Comparison of ENCODE assay signal across 14 cellular contexts in genomic region chr4:4637710-4638109, GRCh38.
DNase-seq lines count a peak whose midpoint lies in the region; ATAC-seq and TF ChIP-seq lines count a peak whose summit lies in the region.
"Had no signal": no experiment of that assay in that cellular context is flagged by ENCODE, and none has a peak within 500 bp of the region (broad histone marks: within the 10 kb centered on the region; RNA-seq: fewer than 3 reads in every experiment).

No MANE protein-coding gene starts in this region.

- TF ChIP-seq POLR2A in ovary (IDR thresholded peaks at IDR 0.05) = no peak

- no peak overlapping the region for H3K27ac ChIP-seq in epithelial cell of prostate
- no peak overlapping the region for H3K27ac ChIP-seq in psoas muscle
- H3K27ac ChIP-seq in ovary = no peak overlapping the region
- no peak overlapping the region for H3K27ac ChIP-seq in A673 (ENCODE audit: low read depth, low read length, poor library complexity, severe bottlenecking)
- H3K27ac ChIP-seq: GM23248, spleen had no signal

- CTCF ChIA-PET in A673 (lab: Charles Lee) = no interaction called here

- peak; percentile 54 for DNase-seq in activated CD8-positive, alpha-beta memory T cell treated with anti-CD3 and anti-CD28 coated beads, Interleukin-2, amount 50 U/mL, for 48 hours
- DNase-seq in activated CD8-positive, alpha-beta memory T cell treated with anti-CD3 and anti-CD28 coated beads, Interleukin-2, amount 50 U/mL, for 4 hours = no peak
- DNase-seq in GM19240 (ENCODE audit: insufficient read length, low spot score) = peak; percentile 20
- DNase-seq in epithelial cell of prostate (ENCODE audit: low read depth, low spot score) = peak; percentile 14
- no peak for DNase-seq in psoas muscle
- no peak for DNase-seq in ovary
- DNase-seq in A673 (ENCODE audit: low spot score) = no peak
- DNase-seq: activated naive CD4-positive, alpha-beta T cell treated with anti-CD3 and anti-CD28 coated beads, Interleukin-2, amount 10 ng/mL, durations not matched to agents 7 days and 5 days; GM23248; Karpas-422; NCI-H187; spleen had no signal

- H3K4me3 ChIP-seq in psoas muscle = no peak overlapping the region
- H3K4me3 ChIP-seq in ovary = no peak overlapping the region
- H3K4me3 ChIP-seq in A673 (ENCODE audit: low read depth, low read length, poor library complexity, severe bottlenecking) = no peak overlapping the region
- H3K4me3 ChIP-seq: GM23248, lung, spleen had no signal

- TF ChIP-seq EP300 in ovary (IDR thresholded peaks at IDR 0.05) = no peak

- no peaks in the 10 kb centered on the region for H3K4me1 ChIP-seq in psoas muscle
- peaks cover 1% of the 10 kb centered on the region for H3K4me1 ChIP-seq in ovary (ENCODE audit: insufficient read depth)
- H3K4me1 ChIP-seq in A673 (ENCODE audit: insufficient read depth, low read length, poor library complexity, severe bottlenecking) = no peaks in the 10 kb centered on the region
- H3K4me1 ChIP-seq: spleen had no signal

- H3K36me3 ChIP-seq in psoas muscle (ENCODE audit: insufficient read depth in 1 of 2, low read depth in 1 of 2) = no peaks in the 10 kb centered on the region
- H3K36me3 ChIP-seq in ovary = no peaks in the 10 kb centered on the region
- no peaks in the 10 kb centered on the region for H3K36me3 ChIP-seq in A673 (ENCODE audit: insufficient read depth, low read length, poor library complexity, severe bottlenecking)

- TF ChIP-seq CTCF in psoas muscle (IDR thresholded peaks at IDR 0.05) (no peak), ovary (IDR thresholded peaks at IDR 0.05) (no peak), A673 (conservative IDR thresholded peaks at IDR 0.05; ENCODE audit: low read depth, low read length) (no peak)

- H3K9me3 ChIP-seq in psoas muscle = no peaks in the 10 kb centered on the region
- no peaks in the 10 kb centered on the region for H3K9me3 ChIP-seq in ovary
- no peaks in the 10 kb centered on the region for H3K9me3 ChIP-seq in A673 (ENCODE audit: low read depth, low read length, poor library complexity, severe bottlenecking)
- H3K9me3 ChIP-seq: spleen had no signal

- BruUV-seq in A673 (replicated peaks; lab: Mats Ljungman, UMichigan) = no TSS peak

- intact Hi-C loops in psoas muscle (cut with DNase I) (no loop called here), ovary (cut with DNase I) (no loop called here), A673 (cut with micrococcal nuclease; ENCODE audit: unreplicated experiment) (no loop called here)

- peak; percentile 55 for ATAC-seq in HG03095 (IDR thresholded peaks at IDR 0.05; ENCODE audit: unreplicated experiment)
- ATAC-seq in psoas muscle = no peak

- peaks cover 0 to 3% (median 0%) of the 10 kb centered on the region in 3 donors for H3K27me3 ChIP-seq in psoas muscle (ENCODE audit: insufficient read depth in 3 of 3, low read length in 2 of 3)
- no peaks in the 10 kb centered on the region for H3K27me3 ChIP-seq in ovary
- H3K27me3 ChIP-seq in A673 (replicated peaks; ENCODE audit: insufficient read depth, low read depth, low read length, poor library complexity) = no peaks in the 10 kb centered on the region
- H3K27me3 ChIP-seq: spleen had no signal

- POLR2A ChIA-PET in A673 (lab: Charles Lee; ENCODE audit: low non-redundant PET) = no interaction called here

- WGBS in psoas muscle, 3 donors = 92 to 97% (median 93%) methylated on average over 5 of the region's 5 CpGs
- WGBS in ovary, 3 donors = 95 to 97% (median 96%) methylated on average over 5 of the region's 5 CpGs

Comparison
In these comparisons a context has a peak if more than half of its experiments do, and no peak if none do; other contexts are left out.
1. DNase-seq: peak in activated CD8-positive, alpha-beta memory T cell treated with anti-CD3 and anti-CD28 coated beads, Interleukin-2, amount 50 U/mL, for 48 hours (single experiment), GM19240 (single experiment) and epithelial cell of prostate (single experiment); none in activated CD8-positive, alpha-beta memory T cell treated with anti-CD3 and anti-CD28 coated beads, Interleukin-2, amount 50 U/mL, for 4 hours (single experiment), psoas muscle (0 of 2), ovary (0 of 5) and A673 (single experiment).